Comparison of ENCODE assay signal across 8 cellular contexts in genomic region chr5:140557136-140557805, GRCh38. TPM values are rescaled to one million over a fixed set of nuclear protein-coding genes. Genes with fewer than 3 reads are reported as not detected.
DNase-seq lines count a peak whose midpoint lies in the region; ATAC-seq and TF ChIP-seq lines count a peak whose summit lies in the region.

SRA1 (minus strand) TSS chr5:140557473; CDS start chr5:140557452, 21 bp downstream.

- H3K27ac ChIP-seq in ovary (peak within 1 kb of the TSS; percentile 34 to 74), thymus (ENCODE audit: low read depth) (peak within 1 kb of the TSS; percentile 85)

- no peaks in the 10 kb centered on the region for H3K27me3 Mint-ChIP-seq in activated naive CD8-positive, alpha-beta T cell treated with anti-CD3 and anti-CD28 coated beads for 36 hours

- TF ChIP-seq EP300 in ovary (IDR thresholded peaks at IDR 0.05): peak; percentile 41

- peaks cover 5% of the 10 kb centered on the region for H3K4me1 ChIP-seq in ovary (ENCODE audit: insufficient read depth)
- H3K4me1 ChIP-seq in thymus (ENCODE audit: control insufficient read depth, insufficient read depth, low read length): peaks cover 20% of the 10 kb centered on the region

- H3K27me3 ChIP-seq in ovary (no peaks in the 10 kb centered on the region), thymus (ENCODE audit: control insufficient read depth, insufficient read depth) (no peaks in the 10 kb centered on the region)

- DNase-seq in GM10266 (ENCODE audit: extremely low spot score) (peak; percentile 89), NCI-H1048 (lab: John Stamatoyannopoulos, UW) (peak; percentile 88), SKM-1 treated with dmso at 0.1 percent for 144 hours (lab: John Stamatoyannopoulos, UW; ENCODE audit: unreplicated experiment) (peak; percentile 84), head of caudate nucleus (peak; percentile 88 to 98 (median 96)), ovary (peak; percentile 89 to 96 (median 94))
- peak; percentile 90 for DNase-seq in activated naive CD8-positive, alpha-beta T cell treated with anti-CD3 and anti-CD28 coated beads for 36 hours

- peak; percentile 94 for ATAC-seq in HG02588 (IDR thresholded peaks at IDR 0.05; ENCODE audit: unreplicated experiment)

- TF ChIP-seq CTCF in GM10266 (IDR thresholded peaks at IDR 0.05; ENCODE audit: control insufficient read depth, insufficient read depth, low read depth, missing control alignments) (no peak), ovary (IDR thresholded peaks at IDR 0.05) (no peak)

- H3K27ac Mint-ChIP-seq in activated naive CD8-positive, alpha-beta T cell treated with anti-CD3 and anti-CD28 coated beads for 36 hours: peak within 1 kb of the TSS; percentile 93

- peaks cover 46% of the 10 kb centered on the region for H3K4me1 Mint-ChIP-seq in activated naive CD8-positive, alpha-beta T cell treated with anti-CD3 and anti-CD28 coated beads for 36 hours

- H3K4me3 ChIP-seq in ovary: peak within 1 kb of the TSS; percentile 89
- H3K4me3 ChIP-seq in thymus (ENCODE audit: low read length): peak within 1 kb of the TSS; percentile 81

- H3K9me3 ChIP-seq in ovary (no peaks in the 10 kb centered on the region), thymus (ENCODE audit: control insufficient read depth) (no peaks in the 10 kb centered on the region)

- H3K4me3 Mint-ChIP-seq in activated naive CD8-positive, alpha-beta T cell treated with anti-CD3 and anti-CD28 coated beads for 36 hours: peak within 1 kb of the TSS; percentile 84

- 0 to 1% (median 0%) methylated on average over 44 to 46 of the region's 46 CpGs for WGBS in ovary, 3 donors
- WGBS in thymus: under 1% methylated on average over 46 of the region's 46 CpGs

- H3K9me3 Mint-ChIP-seq in activated naive CD8-positive, alpha-beta T cell treated with anti-CD3 and anti-CD28 coated beads for 36 hours: no peaks in the 10 kb centered on the region

- H3K36me3 ChIP-seq in ovary (no peaks in the 10 kb centered on the region), thymus (ENCODE audit: control insufficient read depth, insufficient read depth) (peaks cover 3% of the 10 kb centered on the region)

- peaks cover 40% of the 10 kb centered on the region for H3K36me3 Mint-ChIP-seq in activated naive CD8-positive, alpha-beta T cell treated with anti-CD3 and anti-CD28 coated beads for 36 hours

- intact Hi-C loops in head of caudate nucleus (cut with DNase I): no loop called here
- intact Hi-C loops in ovary (cut with DNase I): loop anchor here in 1 of 4 donors (5.0 kb wide), 1 partner anchor 85 kb away; no protein-coding TSS in a partner anchor

- TF ChIP-seq POLR2A in ovary (IDR thresholded peaks at IDR 0.05): peak; percentile 96

RNA-seq across cellular contexts. Expression of gene SRA1, which starts in this region (rescaled TPM):
- total RNA-seq in activated naive CD8-positive, alpha-beta T cell treated with anti-CD3 and anti-CD28 coated beads for 36 hours: 10 to 100 TPM; 54.6 to 60.6 TPM
- total RNA-seq in ovary: 10 to 100 TPM; 11.7 to 34.4 (median 20.1) TPM
- polyA plus RNA-seq in ovary: 10 to 100 TPM; 16.9 to 33.2 TPM
- 46.3 TPM for polyA plus RNA-seq in thymus

Comparison
In these comparisons a context has a peak if more than half of its experiments do, and no peak if none do; other contexts are left out.
1. Peak in every context shown above with its lines: DNase-seq, ATAC-seq, H3K4me3 ChIP-seq and H3K27ac ChIP-seq.